Comparison of ENCODE assay signal across 2 cellular contexts in genomic region chr5:178426326-178427130, GRCh38.
TF ChIP-seq lines count a peak whose summit lies in the region.

No MANE protein-coding gene starts in this region.

TF ChIP-seq in SK-N-SH, 30 proteins besides CTCF, POLR2A, EP300 and RAD21 (continued from another document):
- TF ChIP-seq MAX (IDR thresholded peaks at IDR 0.05; ENCODE audit: low read depth) (no peak), USF1 (IDR thresholded peaks at IDR 0.05; ENCODE audit: borderline replicate concordance, low read depth) (no peak), NRF1 (IDR thresholded peaks at IDR 0.05; ENCODE audit: low read depth, low read length) (no peak), NFIC (IDR thresholded peaks at IDR 0.05; ENCODE audit: borderline replicate concordance) (no peak), SMC3 (IDR thresholded peaks at IDR 0.05; ENCODE audit: low read depth, low read length) (no peak), CHD2 (IDR thresholded peaks at IDR 0.05; ENCODE audit: low read length, partially characterized antibody) (no peak), RXRA (IDR thresholded peaks at IDR 0.05; ENCODE audit: borderline replicate concordance, low read depth) (no peak), ZBTB33 (IDR thresholded peaks at IDR 0.05; ENCODE audit: borderline replicate concordance, low read depth) (no peak), SIN3A (IDR thresholded peaks at IDR 0.05; ENCODE audit: borderline replicate concordance, low read depth, low read length) (no peak)

TF ChIP-seq in SK-N-SH treated with all-trans-retinoic acid at 6 μM for 48 hours, 23 proteins besides CTCF, POLR2A, EP300 and RAD21 (continued from another document):
- TF ChIP-seq CSRNP3 (CRISPR knock-in tag; IDR thresholded peaks at IDR 0.05), result no peak
- no peak for TF ChIP-seq TOX (CRISPR knock-in tag; IDR thresholded peaks at IDR 0.05; ENCODE audit: borderline replicate concordance)
- no peak for TF ChIP-seq ARNTL (CRISPR knock-in tag; IDR thresholded peaks at IDR 0.05; ENCODE audit: borderline replicate concordance, low read depth)
- TF ChIP-seq POU6F1 (CRISPR knock-in tag; IDR thresholded peaks at IDR 0.05; ENCODE audit: borderline replicate concordance, low read depth), result no peak
- no peak for TF ChIP-seq ZNF8 (CRISPR knock-in tag; IDR thresholded peaks at IDR 0.05)
- no peak for TF ChIP-seq BACH2 (CRISPR knock-in tag; IDR thresholded peaks at IDR 0.05; ENCODE audit: borderline replicate concordance)
- TF ChIP-seq PPARA (CRISPR knock-in tag; IDR thresholded peaks at IDR 0.05; ENCODE audit: borderline replicate concordance), result no peak
- TF ChIP-seq ZC3H10 (CRISPR knock-in tag; IDR thresholded peaks at IDR 0.05), result no peak
- TF ChIP-seq RARB (CRISPR knock-in tag; IDR thresholded peaks at IDR 0.05), result no peak
- no peak for TF ChIP-seq ZNF70 (CRISPR knock-in tag; IDR thresholded peaks at IDR 0.05)
- no peak for TF ChIP-seq CSDC2 (CRISPR knock-in tag; IDR thresholded peaks at IDR 0.05)
